17 cellular contexts compared by ENCODE assay signal in genomic region chrX:131779313-131779712, GRCh38.
DNase-seq lines count a peak whose midpoint lies in the region; ATAC-seq, FAIRE-seq and TF ChIP-seq lines count a peak whose summit lies in the region.
"Had no signal": no experiment of that assay in that cellular context is flagged by ENCODE, and none has a peak within 500 bp of the region (broad histone marks: within the 10 kb centered on the region; RNA-seq: fewer than 3 reads in every experiment).

No MANE protein-coding gene starts in this region.

- H3K79me2 ChIP-seq in GM12878 (ENCODE audit: control insufficient read depth, insufficient read depth, low read length) = no peaks in the 10 kb centered on the region
- H3K79me2 ChIP-seq: parathyroid adenoma had no signal

- H3K4me3 ChIP-seq in GM12878 = peak overlapping the region; percentile 55; the same call in 1 of the 2 replicates
- H3K4me3 ChIP-seq in mesenchymal stem cell (ENCODE audit: insufficient read depth in 1 of 2, low read depth in 1 of 2, low read length in 2 of 2) = peak overlapping the region in 1 of 2 experiments; percentile 78
- H3K4me3 ChIP-seq: testis had no signal

- H3K27me3 ChIP-seq in GM12878 (replicated peaks in 1 of 2; ENCODE audit: control insufficient read depth in 2 of 2, insufficient read depth in 2 of 2, low read length in 1 of 2) (no peaks in the 10 kb centered on the region; a peak in 1 of 4 replicates), mesenchymal stem cell (ENCODE audit: control insufficient read depth in 1 of 2, insufficient read depth in 1 of 2, low read length in 2 of 2) (peaks cover 0 to 5% of the 10 kb centered on the region in 2 experiments)
- H3K27me3 ChIP-seq: testis had no signal

- no TSS peak for BruUV-seq in GM12878 (replicated peaks; lab: Mats Ljungman, UMichigan)

- H3K27me3 Mint-ChIP-seq in natural killer cell (ENCODE audit: low read depth in 2 of 2) = no peaks in the 10 kb centered on the region
- H3K27me3 Mint-ChIP-seq in natural killer cell treated with Interleukin-12 subunit alpha and Interleukin-12 subunit beta and Interleukin-15 and Interleukin-18, amount 100 ng/mL, for 72 hours = peaks cover 0 to 3% of the 10 kb centered on the region in 2 donors

- no peak overlapping the region for H2BK12ac ChIP-seq in mesenchymal stem cell (ENCODE audit: low read length in 2 of 2)

- H3K14ac ChIP-seq in mesenchymal stem cell (ENCODE audit: low read length in 2 of 2) = no peak overlapping the region

- no peaks in the 10 kb centered on the region for H3K9me3 Mint-ChIP-seq in natural killer cell
- H3K9me3 Mint-ChIP-seq in natural killer cell treated with Interleukin-12 subunit alpha and Interleukin-12 subunit beta and Interleukin-15 and Interleukin-18, amount 100 ng/mL, for 72 hours = no peaks in the 10 kb centered on the region
- H3K9me3 Mint-ChIP-seq: activated naive CD4-positive, alpha-beta T cell treated with anti-CD3 and anti-CD28 coated beads for 36 hours had no signal

- 10% methylated on average over 7 of the region's 7 CpGs for WGBS in GM12878 (ENCODE audit: insufficient coverage, insufficient replicate concordance, low lambda C conversion rate, missing lambda C conversion rate)
- WGBS in mesenchymal stem cell = 98% methylated on average over 6 of the region's 7 CpGs

- H3K9ac ChIP-seq in GM12878 (ENCODE audit: control insufficient read depth, insufficient read depth, low read length) = peak overlapping the region; percentile 81; the same call in 1 of the 2 replicates
- H3K9ac ChIP-seq in mesenchymal stem cell (ENCODE audit: low read length) = peak overlapping the region; percentile 92
- H3K9ac ChIP-seq: parathyroid adenoma had no signal

- peaks cover 3% of the 10 kb centered on the region for H3K79me1 ChIP-seq in mesenchymal stem cell (replicated peaks; ENCODE audit: low read length, poor library complexity, severe bottlenecking)

- no peaks in the 10 kb centered on the region for H3K9me3 ChIP-seq in GM12878 (replicated peaks; ENCODE audit: control insufficient read depth, insufficient read depth, low read length)
- H3K9me3 ChIP-seq in mesenchymal stem cell (ENCODE audit: control insufficient read depth, low read length) = no peaks in the 10 kb centered on the region
- H3K9me3 ChIP-seq: testis had no signal

- no peak overlapping the region for H3K23ac ChIP-seq in mesenchymal stem cell (ENCODE audit: low read length in 2 of 2)

- H2BK5ac ChIP-seq in mesenchymal stem cell (ENCODE audit: low read depth, low read length, poor library complexity, severe bottlenecking) = no peak overlapping the region

- H3K36me3 Mint-ChIP-seq in natural killer cell = no peaks in the 10 kb centered on the region
- H3K36me3 Mint-ChIP-seq in natural killer cell treated with Interleukin-12 subunit alpha and Interleukin-12 subunit beta and Interleukin-15 and Interleukin-18, amount 100 ng/mL, for 72 hours = no peaks in the 10 kb centered on the region

- peak overlapping the region; percentile 90; the same call in 1 of the 2 replicates for H3K27ac ChIP-seq in GM12878 (ENCODE audit: control insufficient read depth, insufficient read depth)
- no peak overlapping the region for H3K27ac ChIP-seq in mesenchymal stem cell (ENCODE audit: low read length, poor library complexity, severe bottlenecking)
- H3K27ac ChIP-seq: parathyroid adenoma, testis had no signal

- H2AFZ ChIP-seq in GM12878 (ENCODE audit: control insufficient read depth, low read depth, low read length) (peak overlapping the region; percentile 97), mesenchymal stem cell (ENCODE audit: low read depth, low read length) (no peak overlapping the region)
- H2AFZ ChIP-seq: parathyroid adenoma had no signal

- SMC1A ChIA-PET in GM12878 (lab: Charles Lee; ENCODE audit: uncharacterized antibody, unreplicated experiment) = interaction anchor here (0.7 to 1.2 kb wide), 3 partner anchors 9 to 13 kb away, joined by 3 to 6 read pairs (median 4); no protein-coding TSS in a partner anchor

- H3K27ac Mint-ChIP-seq in natural killer cell = no peak overlapping the region
- peak overlapping the region in 1 of 2 donors; percentile 86 for H3K27ac Mint-ChIP-seq in natural killer cell treated with Interleukin-12 subunit alpha and Interleukin-12 subunit beta and Interleukin-15 and Interleukin-18, amount 100 ng/mL, for 72 hours
- H3K27ac Mint-ChIP-seq: activated naive CD4-positive, alpha-beta T cell treated with anti-CD3 and anti-CD28 coated beads for 36 hours had no signal

- TF ChIP-seq EP300 in GM12878 (IDR thresholded peaks at IDR 0.05; ENCODE audit: borderline replicate concordance in 1 of 2, control insufficient read depth in 1 of 2, low read depth in 2 of 2, low read length in 2 of 2) = no peak

- no peak for TF ChIP-seq CTCF in natural killer cell (IDR thresholded peaks at IDR 0.05)
- no peak for TF ChIP-seq CTCF in GM12878 (IDR thresholded peaks at IDR 0.05 in 2 of 3, conservative IDR thresholded peaks at IDR 0.05 in 1 of 3; ENCODE audit: control insufficient read depth in 2 of 3, extremely low read depth in 1 of 3, insufficient read depth in 1 of 3, low read depth in 3 of 3, low read length in 3 of 3)

- no peak for DNase-seq in natural killer cell
- no peak for DNase-seq in natural killer cell treated with Interleukin-12 subunit alpha and Interleukin-12 subunit beta and Interleukin-15 and Interleukin-18, amount 100 ng/mL, for 72 hours (ENCODE audit: low spot score)
- DNase-seq in GM12878 (ENCODE audit: low read depth, low spot score) = no peak
- DNase-seq in mesenchymal stem cell = no peak
- DNase-seq in Right ventricle myocardium superior = no peak
- DNase-seq in stimulated activated naive CD8-positive, alpha-beta T cell treated with anti-CD3 and anti-CD28 coated beads, Interleukin-15, Interleukin-2, amounts not matched to agents 100 U/mL and 50 U/mL, for 24 hours = no peak
- DNase-seq: activated CD4-positive, alpha-beta T cell treated with anti-CD3 and anti-CD28 coated beads for 1 hour; activated CD8-positive, alpha-beta memory T cell treated with anti-CD3 and anti-CD28 coated beads, Interleukin-2, amount 50 U/mL, for 48 hours; activated naive CD4-positive, alpha-beta T cell treated with anti-CD3 and anti-CD28 coated beads for 36 hours; Calu3; T-helper 2 cell; testis had no signal

- H4K20me1 ChIP-seq in GM12878 (ENCODE audit: control insufficient read depth, insufficient read depth) = no peaks in the 10 kb centered on the region

- H3K4ac ChIP-seq in mesenchymal stem cell (ENCODE audit: low read depth in 1 of 2, low read length in 2 of 2) = no peak overlapping the region

- no peak overlapping the region for H2BK120ac ChIP-seq in mesenchymal stem cell (ENCODE audit: low read depth, low read length)

- POLR2A ChIA-PET in GM12878 (lab: Charles Lee) = interaction anchor here (0.7 kb wide), 1 partner anchor 11 kb away, joined by 3 read pairs; no protein-coding TSS in a partner anchor

- TF ChIP-seq RAD21 in GM12878 (IDR thresholded peaks at IDR 0.05; ENCODE audit: insufficient read depth, low read depth, low read length) = no peak

- TF ChIP-seq POLR2A in GM12878 (IDR thresholded peaks at IDR 0.05; ENCODE audit: low read depth, low read length) = no peak

- H4K8ac ChIP-seq in mesenchymal stem cell (ENCODE audit: low read length) = no peak overlapping the region

- H4K91ac ChIP-seq in mesenchymal stem cell (ENCODE audit: low read length) = no peak overlapping the region

- H3K36me3 ChIP-seq in GM12878 (ENCODE audit: control insufficient read depth in 2 of 2, insufficient read depth in 2 of 2, low read length in 1 of 2) (no peaks in the 10 kb centered on the region; a peak in 1 of 4 replicates), mesenchymal stem cell (ENCODE audit: control insufficient read depth in 1 of 2, insufficient read depth in 2 of 2, low read depth in 1 of 2, low read length in 2 of 2) (peaks cover 0 to 8% of the 10 kb centered on the region in 2 experiments)

- RAD21 ChIA-PET in GM12878 (lab: Charles Lee; ENCODE audit: unreplicated experiment) = interaction anchor here (1.1 to 1.3 kb wide), 2 partner anchors 10 to 37 kb away, joined by 3 to 4 read pairs; no protein-coding TSS in a partner anchor

- ATAC-seq in natural killer cell (no peak), GM12878 (peak; percentile 18), Right ventricle myocardium superior (ENCODE audit: poor library complexity) (no peak), GM21390 (IDR thresholded peaks at IDR 0.05; ENCODE audit: unreplicated experiment) (no peak), HG02642 (IDR thresholded peaks at IDR 0.05; ENCODE audit: poor library complexity, unreplicated experiment) (no peak)
- no peak for ATAC-seq in natural killer cell treated with Interleukin-12 subunit alpha and Interleukin-12 subunit beta and Interleukin-15 and Interleukin-18, amount 100 ng/mL, for 72 hours
- ATAC-seq in stimulated activated naive CD8-positive, alpha-beta T cell treated with anti-CD3 and anti-CD28 coated beads, Interleukin-15, Interleukin-2, amounts not matched to agents 100 U/mL and 50 U/mL, for 24 hours = no peak

- in situ Hi-C loops in GM12878 (cut with MboI) = no loop called here

- FAIRE-seq in GM12878 (lab: Jason Lieb, UNC) = no peak
- FAIRE-seq: frontal cortex, G401.6 had no signal

- H2AK5ac ChIP-seq in mesenchymal stem cell (ENCODE audit: low read length, severe bottlenecking) = no peak overlapping the region

- peak overlapping the region; percentile 87 for H3K4me3 Mint-ChIP-seq in natural killer cell
- H3K4me3 Mint-ChIP-seq in natural killer cell treated with Interleukin-12 subunit alpha and Interleukin-12 subunit beta and Interleukin-15 and Interleukin-18, amount 100 ng/mL, for 72 hours = no peak overlapping the region
- H3K4me3 Mint-ChIP-seq: activated naive CD4-positive, alpha-beta T cell treated with anti-CD3 and anti-CD28 coated beads for 36 hours had no signal

- CTCF ChIA-PET in GM12878 (lab: Yijun Ruan, JAX) = interaction anchor here (1.1 to 1.3 kb wide), 2 partner anchors 12 to 15 kb away, joined by 5 to 7 read pairs; no protein-coding TSS in a partner anchor

- H3K4me1 ChIP-seq in GM12878 (ENCODE audit: control insufficient read depth, insufficient read depth, low read length) = peaks cover 5% of the 10 kb centered on the region; the same call in 1 of the 2 replicates
- H3K4me1 ChIP-seq in mesenchymal stem cell (ENCODE audit: control insufficient read depth, insufficient read depth, low read depth, low read length) = no peaks in the 10 kb centered on the region
- H3K4me1 ChIP-seq: parathyroid adenoma, testis had no signal

- peak overlapping the region; percentile 75 for H3K4me2 ChIP-seq in GM12878 (ENCODE audit: control insufficient read depth, insufficient read depth)
- H3K4me2 ChIP-seq in mesenchymal stem cell (ENCODE audit: low read length, poor library complexity, severe bottlenecking) = no peak overlapping the region

- peaks cover 0 to 17% of the 10 kb centered on the region in 2 donors for H3K4me1 Mint-ChIP-seq in natural killer cell
- H3K4me1 Mint-ChIP-seq in natural killer cell treated with Interleukin-12 subunit alpha and Interleukin-12 subunit beta and Interleukin-15 and Interleukin-18, amount 100 ng/mL, for 72 hours (ENCODE audit: low read depth in 2 of 2) = peaks cover 0 to 8% of the 10 kb centered on the region in 2 donors

- H2BK15ac ChIP-seq in mesenchymal stem cell (ENCODE audit: low read depth, poor library complexity, severe bottlenecking) = no peak overlapping the region

- intact Hi-C loops in natural killer cell (cut with micrococcal nuclease) = no loop called here
- intact Hi-C loops in GM12878 (cut with micrococcal nuclease; ENCODE audit: unreplicated experiment) = loop anchor here (2.0 kb wide), 2 partner anchors 27 to 75 kb away; no protein-coding TSS in a partner anchor
- intact Hi-C loops in Right ventricle myocardium superior (cut with DNase I) = no loop called here

- no peak overlapping the region for H3K18ac ChIP-seq in mesenchymal stem cell (ENCODE audit: low read depth in 1 of 2, low read length in 2 of 2)
